In genomic region chr7:105013283-105013817, GRCh38 we compare ENCODE assay signal across 8 cellular contexts. TPM values are rescaled to one million over a fixed set of nuclear protein-coding genes. Genes with fewer than 3 reads are reported as not detected.
A peak's percentile ranks its signal among the peaks of the same experiment; 100 is the strongest.
DNase-seq lines count a peak whose midpoint lies in the region; ATAC-seq and TF ChIP-seq lines count a peak whose summit lies in the region.

No MANE protein-coding gene starts in this region.

- H3K23ac ChIP-seq in trophoblast cell (ENCODE audit: low read length): no peak overlapping the region

- peak overlapping the region; percentile 80 for H3K4me2 ChIP-seq in trophoblast cell (ENCODE audit: low read length)

- H3K4me3 ChIP-seq in trophoblast cell (ENCODE audit: low read depth, low read length): peak overlapping the region; percentile 96
- H3K4me3 ChIP-seq in transverse colon: peak overlapping the region; percentile 78 to 88 (median 87)

- peaks cover 48% of the 10 kb centered on the region for H3K4me1 Mint-ChIP-seq in HFFc6 (ENCODE audit: low read depth)
- peaks cover 48% of the 10 kb centered on the region for H3K4me1 Mint-ChIP-seq in activated naive CD8-positive, alpha-beta T cell treated with anti-CD3 and anti-CD28 coated beads, Interleukin-2, amount 50 U/mL, for 24 hours

- peaks cover 17% of the 10 kb centered on the region for H3K27me3 Mint-ChIP-seq in HFFc6 (ENCODE audit: insufficient read depth)
- peaks cover 11% of the 10 kb centered on the region for H3K27me3 Mint-ChIP-seq in activated naive CD8-positive, alpha-beta T cell treated with anti-CD3 and anti-CD28 coated beads, Interleukin-2, amount 50 U/mL, for 24 hours

- peak overlapping the region; percentile 100 for H2AK5ac ChIP-seq in trophoblast cell (ENCODE audit: low read length)

- intact Hi-C loops in cardiac septum (cut with DNase I) (loop anchor here (1.0 to 10.0 kb wide), 3 partner anchors 29 to 231 kb away; no protein-coding TSS in a partner anchor), transverse colon (cut with DNase I; ENCODE audit: low total_unique reads) (no loop called here)

- peak overlapping the region; percentile 100 for H2BK5ac ChIP-seq in trophoblast cell (ENCODE audit: low read depth, low read length, poor library complexity)

- DNase-seq in GM10266 (ENCODE audit: extremely low spot score): peak; percentile 85
- peak; percentile 95 for DNase-seq in HFFc6
- peak; percentile 51 for DNase-seq in NCI-H1048 (lab: John Stamatoyannopoulos, UW)
- DNase-seq in SKM-1 (lab: John Stamatoyannopoulos, UW; ENCODE audit: unreplicated experiment): peak; percentile 74
- peak; percentile 93 for DNase-seq in activated naive CD8-positive, alpha-beta T cell treated with anti-CD3 and anti-CD28 coated beads, Interleukin-2, amount 50 U/mL, for 24 hours
- peak; percentile 96 for DNase-seq in cardiac septum (ENCODE audit: low spot score)
- peak; percentile 88 to 91 for DNase-seq in trophoblast cell
- peak; percentile 93 for DNase-seq in transverse colon

- peaks cover 50% of the 10 kb centered on the region for H3K36me3 Mint-ChIP-seq in HFFc6 (ENCODE audit: low read depth)
- H3K36me3 Mint-ChIP-seq in activated naive CD8-positive, alpha-beta T cell treated with anti-CD3 and anti-CD28 coated beads, Interleukin-2, amount 50 U/mL, for 24 hours (ENCODE audit: low read depth): peaks cover 69% of the 10 kb centered on the region

- H4K8ac ChIP-seq in trophoblast cell (ENCODE audit: low read depth, low read length): peak overlapping the region; percentile 99

- H3K9me3 Mint-ChIP-seq in HFFc6: peaks cover 8% of the 10 kb centered on the region
- H3K9me3 Mint-ChIP-seq in activated naive CD8-positive, alpha-beta T cell treated with anti-CD3 and anti-CD28 coated beads, Interleukin-2, amount 50 U/mL, for 24 hours: no peaks in the 10 kb centered on the region

- H3K79me2 ChIP-seq in trophoblast cell (ENCODE audit: control insufficient read depth, insufficient read depth, low read length, poor library complexity): peaks cover 31% of the 10 kb centered on the region

- H3K79me1 ChIP-seq in trophoblast cell (ENCODE audit: low read length): peaks cover 30% of the 10 kb centered on the region

- H3K36me3 ChIP-seq in trophoblast cell (ENCODE audit: control insufficient read depth in 1 of 2, insufficient read depth in 2 of 2, low read length in 2 of 2): peaks cover 3% of the 10 kb centered on the region in 2 experiments
- no peaks in the 10 kb centered on the region for H3K36me3 ChIP-seq in transverse colon

- peak overlapping the region; percentile 99 for H2BK120ac ChIP-seq in trophoblast cell (ENCODE audit: insufficient read depth, low read length, poor library complexity)

- H3K27ac ChIP-seq in trophoblast cell (ENCODE audit: low read depth, low read length) (peak overlapping the region; percentile 99), transverse colon (peak overlapping the region; percentile 98 to 100 (median 99))

- peak overlapping the region; percentile 100 for H3K27ac Mint-ChIP-seq in HFFc6
- H3K27ac Mint-ChIP-seq in activated naive CD8-positive, alpha-beta T cell treated with anti-CD3 and anti-CD28 coated beads, Interleukin-2, amount 50 U/mL, for 24 hours: peak overlapping the region; percentile 100

- peak overlapping the region; percentile 100 for H3K4me3 Mint-ChIP-seq in HFFc6
- peak overlapping the region; percentile 99 for H3K4me3 Mint-ChIP-seq in activated naive CD8-positive, alpha-beta T cell treated with anti-CD3 and anti-CD28 coated beads, Interleukin-2, amount 50 U/mL, for 24 hours

- peak overlapping the region; percentile 100 for H3K14ac ChIP-seq in trophoblast cell (ENCODE audit: low read length)

- TF ChIP-seq CTCF in GM10266 (IDR thresholded peaks at IDR 0.05; ENCODE audit: control insufficient read depth, insufficient read depth, low read depth, missing control alignments) (peak; percentile 22), HFFc6 (IDR thresholded peaks at IDR 0.05) (peak; percentile 75), transverse colon (IDR thresholded peaks at IDR 0.05) (peak; percentile 59 to 96 (median 64))

- H2AFZ ChIP-seq in trophoblast cell (ENCODE audit: insufficient read depth, low read length, poor library complexity): peak overlapping the region; percentile 94

- in situ Hi-C loops in transverse colon (cut with MboI; ENCODE audit: low pct_ligation_motif_present in 1 of 4, low pct_unique_long_range_greater_than_20kb in 1 of 4, low sequenced_read_pairs in 3 of 4): loop anchor here in 1 of 4 donors (10.0 kb wide), 1 partner anchor 69 kb away; no protein-coding TSS in a partner anchor

- H2BK12ac ChIP-seq in trophoblast cell (ENCODE audit: low read length): no peak overlapping the region

- H3K4ac ChIP-seq in trophoblast cell (ENCODE audit: low read depth, low read length): peak overlapping the region; percentile 98

- peak; percentile 60 for ATAC-seq in activated naive CD8-positive, alpha-beta T cell treated with anti-CD3 and anti-CD28 coated beads, Interleukin-2, amount 50 U/mL, for 24 hours

- peak overlapping the region; percentile 99 for H4K12ac ChIP-seq in trophoblast cell (ENCODE audit: low read depth, low read length)

- peak overlapping the region; percentile 99 for H3K18ac ChIP-seq in trophoblast cell (ENCODE audit: low read length)

- peak overlapping the region; percentile 100 for H3K9ac ChIP-seq in trophoblast cell (ENCODE audit: low read length)

- H4K91ac ChIP-seq in trophoblast cell (ENCODE audit: low read depth, low read length): peak overlapping the region; percentile 100

- H3K27me3 ChIP-seq in trophoblast cell (ENCODE audit: insufficient read depth, low read length): no peaks in the 10 kb centered on the region
- no peaks in the 10 kb centered on the region for H3K27me3 ChIP-seq in transverse colon

- H3K4me1 ChIP-seq in trophoblast cell (ENCODE audit: control insufficient read depth in 1 of 2, insufficient read depth in 2 of 2, low read length in 2 of 2) (no peaks in the 10 kb centered on the region), transverse colon (peaks cover under 1 to 39% (median 33%) of the 10 kb centered on the region in 4 donors)

- no peaks in the 10 kb centered on the region for H3K9me3 ChIP-seq in trophoblast cell (ENCODE audit: insufficient read depth, low read depth, low read length)
- H3K9me3 ChIP-seq in transverse colon: no peaks in the 10 kb centered on the region

- no CpG with 5 or more reads among the region's 34 CpGs for WGBS in trophoblast cell (ENCODE audit: extremely low coverage, insufficient coverage, insufficient read length)
- WGBS in transverse colon (ENCODE audit: low coverage in 1 of 2), 2 donors: 1 to 5% methylated on average over 12 to 34 of the region's 34 CpGs

- peak; percentile 99 for TF ChIP-seq POLR2A in transverse colon (IDR thresholded peaks at IDR 0.05)

- no peak for TF ChIP-seq EP300 in transverse colon (IDR thresholded peaks at IDR 0.05; ENCODE audit: low read depth)

RNA-seq across cellular contexts. Expression of gene KMT2E, which starts 0.7 kb away (rescaled TPM):
- total RNA-seq in HFFc6 (2021; fragmentation: NEBNext Ultra II Directional; extraction: Animal tissue kit (Norgen Biotek cat#: 25700)): 10 to 100 TPM; 39.7 to 53.4 (median 50.1) TPM
- total RNA-seq in cardiac septum: 65.7 TPM
- polyA plus RNA-seq in trophoblast cell (2013): 25.0 and 25.8 TPM in 2 replicates
- total RNA-seq in transverse colon: 100 to 1,000 TPM in 3 of 4 donors, 10 to 100 TPM in 1; 86.8 to 362 (median 178) TPM

Comparison
In these comparisons a context has a peak if more than half of its experiments do, and no peak if none do; other contexts are left out.
1. Peak in every context shown above with its lines: DNase-seq, ATAC-seq, H3K4me3 ChIP-seq and H3K27ac ChIP-seq.
2. CTCF ChIP-seq: peak in every context shown above with its lines; median percentile 75 in HFFc6; 64 in transverse colon; 22 in GM10266.